Comparison of ENCODE assay signal across 8 cellular contexts in the genomic region with DNA sequence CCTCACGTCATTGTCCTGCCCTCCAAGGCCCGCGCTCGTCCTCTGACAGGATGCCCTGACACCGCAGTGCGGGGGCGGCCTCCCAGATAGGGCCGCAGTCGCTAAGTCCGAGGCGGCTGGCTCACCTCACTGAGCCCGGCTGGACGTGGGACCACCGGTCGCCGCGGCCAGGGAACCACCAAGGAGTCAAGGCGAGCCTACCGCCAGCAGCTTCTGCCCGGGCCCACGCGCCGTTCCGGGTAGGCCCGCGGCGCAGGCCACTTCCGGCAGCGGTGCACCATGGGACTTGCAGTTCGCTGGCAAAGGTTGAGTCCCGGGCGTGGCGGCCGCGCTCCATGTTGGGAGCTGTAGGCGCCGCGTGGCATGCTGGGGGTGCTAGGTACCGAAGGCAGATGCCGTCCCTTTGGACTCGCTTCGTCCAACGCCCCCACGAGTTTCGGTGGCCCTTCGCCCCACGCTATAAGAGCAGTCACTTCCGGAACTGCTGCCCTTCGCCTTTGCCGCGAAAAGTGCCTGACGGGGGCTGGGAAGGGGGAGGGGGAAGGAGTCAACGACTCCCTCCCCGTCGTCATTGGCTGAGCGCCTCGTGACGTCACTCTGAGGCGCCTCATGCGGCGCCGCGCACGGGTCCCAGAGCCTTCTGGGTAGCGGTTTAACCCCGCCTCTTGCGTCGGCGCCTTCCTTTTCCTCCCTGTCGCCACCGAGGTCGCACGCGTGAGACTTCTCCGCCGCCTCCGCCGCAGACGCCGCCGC. TPM values are rescaled to one million over a fixed set of nuclear protein-coding genes. Genes with fewer than 3 reads are reported as not detected.
A peak's percentile ranks its signal among the peaks of the same experiment; 100 is the strongest.
DNase-seq lines count a peak whose midpoint lies in the region; ATAC-seq and TF ChIP-seq lines count a peak whose summit lies in the region.

TSS of gene RPLP2 (plus strand) at position 681 of the 753 bp plus-strand sequence. CDS start 268 bp downstream, outside the sequence.

- peak within 1 kb of the TSS; percentile 81 to 97 for H3K4me3 ChIP-seq in SK-N-SH (ENCODE audit: low read depth in 2 of 2, low read length in 1 of 2)

- peaks cover 70% of the 10 kb centered on the region for H3K79me2 ChIP-seq in SK-N-SH (ENCODE audit: insufficient read depth)

- H3K27ac ChIP-seq in SK-N-SH (ENCODE audit: low read depth in 2 of 2, low read length in 1 of 2) (peak within 1 kb of the TSS; percentile 97 to 98), temporal lobe (ENCODE audit: low read depth, low read length) (peak within 1 kb of the TSS; percentile 95)

- H3K27me3 ChIP-seq in SK-N-SH (ENCODE audit: insufficient read depth), result no peaks in the 10 kb centered on the region

- peak; percentile 69 for ATAC-seq in HG02571 (IDR thresholded peaks at IDR 0.05; ENCODE audit: unreplicated experiment)

- H3K4me1 ChIP-seq in SK-N-SH (ENCODE audit: control insufficient read depth in 1 of 2, insufficient read depth in 2 of 2, low read depth in 1 of 2, low read length in 1 of 2), result peaks cover 11 to 23% of the 10 kb centered on the region in 2 experiments; a peak in 2 of 4 replicates

- H3K9ac ChIP-seq in SK-N-SH, result peak within 1 kb of the TSS; percentile 97

- 1% methylated on average over 14 of the region's 81 CpGs for WGBS in SK-N-SH (ENCODE audit: low lambda C conversion rate)

- CTCF ChIA-PET in SK-N-SH (lab: Yijun Ruan, JAX), result interaction anchor here (1.0 to 1.5 kb wide), 5 partner anchors 9 to 55 kb away, joined by 3 to 4 read pairs (median 3); partner anchors contain the start of gene PNPLA2

- POLR2A ChIA-PET in SK-N-SH (lab: Yijun Ruan, JAX), result interaction anchor here (0.5 to 2.2 kb wide), 11 partner anchors 10 to 178 kb away, joined by 3 to 34 read pairs (median 6); partner anchors contain the start of genes CD151, CEND1, PNPLA2 and TSPAN4

- no peak for TF ChIP-seq CTCF in SK-N-SH (IDR thresholded peaks at IDR 0.05)

- 0 out of 2 replicates have a peak within 1 kb of the TSS, but pooled peaks have one; percentile 77 for H2AFZ ChIP-seq in SK-N-SH (ENCODE audit: low read depth)

- no peaks in the 10 kb centered on the region for H3K9me2 ChIP-seq in SK-N-SH

- peaks cover 38% of the 10 kb centered on the region for H3F3A ChIP-seq in SK-N-SH (replicated peaks; ENCODE audit: insufficient read depth)

- no peak for TF ChIP-seq RAD21 in SK-N-SH (IDR thresholded peaks at IDR 0.05; ENCODE audit: low read length)

- peak within 1 kb of the TSS; percentile 99 for H3K4me2 ChIP-seq in SK-N-SH

- H4K20me1 ChIP-seq in SK-N-SH (ENCODE audit: insufficient read depth), result peaks cover 30% of the 10 kb centered on the region

- no peak for TF ChIP-seq EP300 in SK-N-SH (IDR thresholded peaks at IDR 0.05; ENCODE audit: borderline replicate concordance in 1 of 2, low read depth in 1 of 2, low read length in 1 of 2)

- no peaks in the 10 kb centered on the region for H3K9me3 ChIP-seq in SK-N-SH

- peak; percentile 81 for DNase-seq in GM04503 (ENCODE audit: low read depth)
- peak; percentile 96 for DNase-seq in NCI-H1048 (lab: John Stamatoyannopoulos, UW)
- DNase-seq in SK-N-SH, result peak; percentile 97
- DNase-seq in activated naive CD4-positive, alpha-beta T cell treated with anti-CD3 and anti-CD28 coated beads, Interleukin-2, amount 50 U/mL, for 16 hours, result peak; percentile 98
- DNase-seq in globus pallidus (ENCODE audit: low spot score), result peak; percentile 96
- DNase-seq in occipital lobe (lab: John Stamatoyannopoulos, UW), result peak; percentile 97

- H3K36me3 ChIP-seq in SK-N-SH (replicated peaks in 1 of 2; ENCODE audit: control insufficient read depth in 1 of 2, insufficient read depth in 2 of 2, low read length in 1 of 2), result peaks cover 24 to 28% of the 10 kb centered on the region in 2 experiments

TF ChIP-seq in SK-N-SH, 30 proteins besides CTCF, POLR2A, EP300 and RAD21 (continues in another document):
- TF ChIP-seq GATA2 (CRISPR knock-in tag; IDR thresholded peaks at IDR 0.05), result no peak
- no peak for TF ChIP-seq TEAD4 (IDR thresholded peaks at IDR 0.05; ENCODE audit: borderline replicate concordance, insufficient read depth)
- peak; percentile 90 for TF ChIP-seq GABPA (IDR thresholded peaks at IDR 0.05; ENCODE audit: low read depth)
- no peak for TF ChIP-seq NFIC (IDR thresholded peaks at IDR 0.05; ENCODE audit: borderline replicate concordance)
- TF ChIP-seq USF1 (IDR thresholded peaks at IDR 0.05; ENCODE audit: borderline replicate concordance, low read depth), result no peak
- no peak; the same call in 1 of the 2 replicates for TF ChIP-seq REST (IDR thresholded peaks at IDR 0.05; ENCODE audit: low read depth, low read length)
- peak; percentile 71; the same call in 1 of the 2 replicates for TF ChIP-seq YY1 (IDR thresholded peaks at IDR 0.05; ENCODE audit: low read depth)
- no peak for TF ChIP-seq ZBTB33 (IDR thresholded peaks at IDR 0.05; ENCODE audit: borderline replicate concordance, low read depth)
- no peak; the same call in 1 of the 2 replicates for TF ChIP-seq RFX5 (IDR thresholded peaks at IDR 0.05; ENCODE audit: low read length)
- TF ChIP-seq ELF1 (IDR thresholded peaks at IDR 0.05), result peak; percentile 96
- peak; percentile 92 for TF ChIP-seq MAX (IDR thresholded peaks at IDR 0.05; ENCODE audit: low read depth)
- no peak for TF ChIP-seq SMC3 (IDR thresholded peaks at IDR 0.05; ENCODE audit: low read depth, low read length)
- TF ChIP-seq IRF3 (IDR thresholded peaks at IDR 0.05; ENCODE audit: low read depth, low read length), result no peak
- TF ChIP-seq POLR2AphosphoS5 (IDR thresholded peaks at IDR 0.05; ENCODE audit: low read depth, low read length), result peak; percentile 91

RNA-seq across cellular contexts. Expression of gene RPLP2, which starts in this region (rescaled TPM):
- polyA plus RNA-seq in SK-N-SH (2012; rRNA removed), result 390 and 799 TPM in 2 replicates
- 554 and 966 TPM in 2 replicates for polyA plus RNA-seq in SK-N-SH (2012; cell fraction: cytosol; rRNA removed)
- polyA plus RNA-seq in SK-N-SH (2012; cell fraction: nucleus; rRNA removed), result 280 and 461 TPM in 2 replicates
- total RNA-seq in occipital lobe (227 TPM), temporal lobe (250 TPM)

Comparison
In these comparisons a context has a peak if more than half of its experiments do, and no peak if none do; other contexts are left out.
1. Peak in every context shown above with its lines: DNase-seq, ATAC-seq, H3K4me3 ChIP-seq and H3K27ac ChIP-seq.